Comparison of ENCODE assay signal across 2 cellular contexts in genomic region chr10:9681655-9682054, GRCh38.
TF ChIP-seq lines count a peak whose summit lies in the region.

No MANE protein-coding gene starts in this region.

TF ChIP-seq in SK-N-SH, 30 proteins besides CTCF, POLR2A, EP300 and RAD21:
- TF ChIP-seq FOXM1 (IDR thresholded peaks at IDR 0.05; ENCODE audit: low read depth) (no peak), PBX3 (IDR thresholded peaks at IDR 0.05) (no peak), NFIC (IDR thresholded peaks at IDR 0.05; ENCODE audit: borderline replicate concordance) (no peak), POLR2AphosphoS5 (IDR thresholded peaks at IDR 0.05; ENCODE audit: low read depth, low read length) (no peak), ZBTB33 (IDR thresholded peaks at IDR 0.05; ENCODE audit: borderline replicate concordance, low read depth) (no peak), ELF1 (IDR thresholded peaks at IDR 0.05) (no peak), MAX (IDR thresholded peaks at IDR 0.05; ENCODE audit: low read depth) (no peak), GATA2 (CRISPR knock-in tag; IDR thresholded peaks at IDR 0.05) (no peak), RCOR1 (IDR thresholded peaks at IDR 0.05; ENCODE audit: low read length) (no peak), TAF1 (IDR thresholded peaks at IDR 0.05; ENCODE audit: borderline replicate concordance, low read depth, low read length) (no peak), MEF2A (IDR thresholded peaks at IDR 0.05; ENCODE audit: borderline replicate concordance, low read depth) (no peak), SIN3A (IDR thresholded peaks at IDR 0.05; ENCODE audit: borderline replicate concordance, low read depth, low read length) (no peak), REST (IDR thresholded peaks at IDR 0.05; ENCODE audit: low read depth, low read length) (no peak), TCF12 (IDR thresholded peaks at IDR 0.05) (no peak), IRF3 (IDR thresholded peaks at IDR 0.05; ENCODE audit: low read depth, low read length) (no peak), MXI1 (IDR thresholded peaks at IDR 0.05; ENCODE audit: low read depth, low read length) (no peak), USF1 (IDR thresholded peaks at IDR 0.05; ENCODE audit: borderline replicate concordance, low read depth) (no peak), CHD2 (IDR thresholded peaks at IDR 0.05; ENCODE audit: low read length, partially characterized antibody) (no peak), USF2 (IDR thresholded peaks at IDR 0.05; ENCODE audit: borderline replicate concordance, low read depth, low read length) (no peak), FOXJ3 (CRISPR knock-in tag; IDR thresholded peaks at IDR 0.05) (no peak)
TF ChIP-seq in SK-N-SH: peak in this region for 0.

TF ChIP-seq in SK-N-SH treated with all-trans-retinoic acid at 6 μM for 48 hours, 23 proteins besides CTCF, POLR2A, EP300 and RAD21:
- TF ChIP-seq TCF4 (CRISPR knock-in tag; IDR thresholded peaks at IDR 0.05; ENCODE audit: borderline replicate concordance) (no peak), CREB5 (CRISPR knock-in tag; IDR thresholded peaks at IDR 0.05; ENCODE audit: low read depth) (no peak), PPARA (CRISPR knock-in tag; IDR thresholded peaks at IDR 0.05; ENCODE audit: borderline replicate concordance) (no peak), ZNF565 (CRISPR knock-in tag; conservative IDR thresholded peaks at IDR 0.05; ENCODE audit: low read depth) (no peak), ZNF70 (CRISPR knock-in tag; IDR thresholded peaks at IDR 0.05) (no peak)
